ENCODE assay signal across 10 cellular contexts in genomic region chr2:36404312-36404711, GRCh38. TPM values are rescaled to one million over a fixed set of nuclear protein-coding genes. Genes with fewer than 3 reads are reported as not detected.
DNase-seq lines count a peak whose midpoint lies in the region; ATAC-seq and TF ChIP-seq lines count a peak whose summit lies in the region.
"Had no signal": no experiment of that assay in that cellular context is flagged by ENCODE, and none has a peak within 500 bp of the region (broad histone marks: within the 10 kb centered on the region; RNA-seq: fewer than 3 reads in every experiment).

No MANE protein-coding gene starts in this region.

- peak overlapping the region; percentile 28 for H2BK5ac ChIP-seq in IMR-90 (ENCODE audit: low read depth, low read length, poor library complexity, severe bottlenecking)

- H2AFZ ChIP-seq in IMR-90 (replicated peaks; ENCODE audit: low read length, poor library complexity) = no peak overlapping the region

- no peak overlapping the region for H4K5ac ChIP-seq in IMR-90 (ENCODE audit: low read depth, low read length)

- H3K4me1 ChIP-seq in IMR-90 (ENCODE audit: control insufficient read depth, insufficient read depth, low read length) = peaks cover 34% of the 10 kb centered on the region

- POLR2A ChIA-PET in IMR-90 (lab: Charles Lee; ENCODE audit: unreplicated experiment) = interaction anchor here (0.7 kb wide), 1 partner anchor 9 kb away, joined by 3 read pairs; no protein-coding TSS in a partner anchor

- H2BK15ac ChIP-seq in IMR-90 (ENCODE audit: low read depth, low read length) = no peak overlapping the region

- H3K27ac ChIP-seq in IMR-90 (ENCODE audit: insufficient read depth, low read length) = no peak overlapping the region
- H3K27ac ChIP-seq: pancreas had no signal

- H2AK9ac ChIP-seq in IMR-90 (replicated peaks; ENCODE audit: low read depth, low read length, poor library complexity) = no peak overlapping the region

- H3K4me3 ChIP-seq in IMR-90 (ENCODE audit: insufficient read depth, low read depth, low read length) = no peak overlapping the region
- H3K4me3 ChIP-seq: pancreas had no signal

- H4K8ac ChIP-seq in IMR-90 (ENCODE audit: low read depth in 2 of 2, low read length in 2 of 2) = no peak overlapping the region

- no peaks in the 10 kb centered on the region for H3K9me3 Mint-ChIP-seq in type B pancreatic cell
- H3K9me3 Mint-ChIP-seq: activated CD4-positive, alpha-beta T cell treated with anti-CD3 and anti-CD28 coated beads, Interleukin-2, amount 10 ng/mL, durations not matched to agents 7 days and 5 days had no signal

- no peak overlapping the region for H3K4me3 Mint-ChIP-seq in type B pancreatic cell
- H3K4me3 Mint-ChIP-seq: activated CD4-positive, alpha-beta T cell treated with anti-CD3 and anti-CD28 coated beads, Interleukin-2, amount 10 ng/mL, durations not matched to agents 7 days and 5 days had no signal

- no peak overlapping the region for H2BK120ac ChIP-seq in IMR-90 (ENCODE audit: low read depth, low read length)

- no peak overlapping the region for H3K4ac ChIP-seq in IMR-90 (ENCODE audit: low read depth, low read length)

- BruUV-seq in IMR-90 (replicated peaks; lab: Mats Ljungman, UMichigan) = no TSS peak

- intact Hi-C loops in IMR-90 (cut with micrococcal nuclease) = no loop called here

- H3K36me3 Mint-ChIP-seq in type B pancreatic cell = no peaks in the 10 kb centered on the region

- H3K36me3 ChIP-seq in IMR-90 (ENCODE audit: control insufficient read depth, insufficient read depth, low read length) = peaks cover 9% of the 10 kb centered on the region
- H3K36me3 ChIP-seq: pancreas had no signal

- H3K4me1 Mint-ChIP-seq in type B pancreatic cell (ENCODE audit: unreplicated experiment) = peaks cover 18% of the 10 kb centered on the region
- H3K4me1 Mint-ChIP-seq: activated CD4-positive, alpha-beta T cell treated with anti-CD3 and anti-CD28 coated beads, Interleukin-2, amount 10 ng/mL, durations not matched to agents 7 days and 5 days had no signal

- no peak for TF ChIP-seq POLR2A in IMR-90 (IDR thresholded peaks at IDR 0.05; ENCODE audit: low read depth, low read length)

- no peaks in the 10 kb centered on the region for H3K27me3 ChIP-seq in IMR-90 (ENCODE audit: control insufficient read depth, insufficient read depth, low read length)
- H3K27me3 ChIP-seq: pancreas had no signal

- no peak for TF ChIP-seq RAD21 in IMR-90 (IDR thresholded peaks at IDR 0.05; ENCODE audit: low read length)

- no peaks in the 10 kb centered on the region for H3K27me3 Mint-ChIP-seq in type B pancreatic cell

- dilution Hi-C loops in IMR-90 (cut with HindIII; ENCODE audit: low sequenced_read_pairs, unreplicated experiment) = no loop called here

- H3K27ac Mint-ChIP-seq in type B pancreatic cell = no peak overlapping the region
- H3K27ac Mint-ChIP-seq: activated CD4-positive, alpha-beta T cell treated with anti-CD3 and anti-CD28 coated beads, Interleukin-2, amount 10 ng/mL, durations not matched to agents 7 days and 5 days had no signal

- peak; percentile 79 for DNase-seq in A172 (ENCODE audit: low spot score)
- DNase-seq in IMR-90 = no peak
- DNase-seq in dermis blood vessel endothelial cell = peak; percentile 53
- no peak for DNase-seq in DMS79 (lab: John Stamatoyannopoulos, UW)
- DNase-seq in ecto neural progenitor cell (ENCODE audit: low spot score) = no peak
- DNase-seq in iPS-NIHi11 (ENCODE audit: low spot score) = no peak
- no peak for DNase-seq in type B pancreatic cell (ENCODE audit: extremely low spot score, unreplicated experiment)
- DNase-seq: activated CD4-positive, alpha-beta T cell treated with anti-CD3 and anti-CD28 coated beads, Interleukin-2, amount 10 ng/mL, durations not matched to agents 7 days and 5 days; pancreas had no signal

- in situ Hi-C loops in IMR-90 (cut with MboI; ENCODE audit: low sequenced_read_pairs) = no loop called here

- no peak overlapping the region for H3K4me2 ChIP-seq in IMR-90 (ENCODE audit: low read depth, low read length)

- H3K56ac ChIP-seq in IMR-90 (ENCODE audit: extremely low read depth, insufficient read depth, low read length) = no peak overlapping the region

- H3K9ac ChIP-seq in IMR-90 (ENCODE audit: low read depth, low read length) = no peak overlapping the region

- H2AK5ac ChIP-seq in IMR-90 (ENCODE audit: low read depth, low read length) = no peak overlapping the region

- peaks cover 33% of the 10 kb centered on the region for H3K9me1 ChIP-seq in IMR-90 (ENCODE audit: insufficient read depth, low read length)

- CTCF ChIA-PET in IMR-90 (lab: Yijun Ruan, JAX) = no interaction called here

- no peak overlapping the region for H3K14ac ChIP-seq in IMR-90 (replicated peaks; ENCODE audit: low read depth, low read length)

- TF ChIP-seq CTCF in IMR-90 (conservative IDR thresholded peaks at IDR 0.05; ENCODE audit: low read depth, low read length) (no peak), type B pancreatic cell (conservative IDR thresholded peaks at IDR 0.05) (no peak)

- no peaks in the 10 kb centered on the region for H3K9me3 ChIP-seq in IMR-90 (ENCODE audit: control insufficient read depth, insufficient read depth, low read length)
- H3K9me3 ChIP-seq: pancreas had no signal

- no peak overlapping the region for H2BK20ac ChIP-seq in IMR-90 (ENCODE audit: low read depth, low read length)

- WGBS in IMR-90 (ENCODE audit: extremely low coverage in 2 of 2, insufficient read length in 1 of 2), 2 experiments = no CpG with 5 or more reads among the region's 3 CpGs

- H4K91ac ChIP-seq in IMR-90 (ENCODE audit: insufficient read depth, low read depth, low read length) = no peak overlapping the region

- H4K20me1 ChIP-seq in IMR-90 (ENCODE audit: insufficient read depth, low read length) = peaks cover 88% of the 10 kb centered on the region

- H3K23ac ChIP-seq in IMR-90 (ENCODE audit: low read depth, low read length) = no peak overlapping the region

- H3K18ac ChIP-seq in IMR-90 (ENCODE audit: low read depth, low read length) = no peak overlapping the region

- peak; percentile 8 for ATAC-seq in GM21360 (IDR thresholded peaks at IDR 0.05; ENCODE audit: unreplicated experiment)
- ATAC-seq in IMR-90 (ENCODE audit: low read depth) = no peak

- H3K79me1 ChIP-seq in IMR-90 (ENCODE audit: low read depth in 1 of 2, low read length in 2 of 2) = peaks cover 22 to 72% of the 10 kb centered on the region in 2 experiments

TF ChIP-seq in IMR-90, 13 proteins besides CTCF, POLR2A, EP300 and RAD21:
- TF ChIP-seq MAFK (IDR thresholded peaks at IDR 0.05; ENCODE audit: low read depth, low read length) = no peak
- peak; percentile 41; the same call in 1 of the 2 replicates for TF ChIP-seq BHLHE40 (IDR thresholded peaks at IDR 0.05; ENCODE audit: low read depth, low read length)
- TF ChIP-seq, protein P1, sequence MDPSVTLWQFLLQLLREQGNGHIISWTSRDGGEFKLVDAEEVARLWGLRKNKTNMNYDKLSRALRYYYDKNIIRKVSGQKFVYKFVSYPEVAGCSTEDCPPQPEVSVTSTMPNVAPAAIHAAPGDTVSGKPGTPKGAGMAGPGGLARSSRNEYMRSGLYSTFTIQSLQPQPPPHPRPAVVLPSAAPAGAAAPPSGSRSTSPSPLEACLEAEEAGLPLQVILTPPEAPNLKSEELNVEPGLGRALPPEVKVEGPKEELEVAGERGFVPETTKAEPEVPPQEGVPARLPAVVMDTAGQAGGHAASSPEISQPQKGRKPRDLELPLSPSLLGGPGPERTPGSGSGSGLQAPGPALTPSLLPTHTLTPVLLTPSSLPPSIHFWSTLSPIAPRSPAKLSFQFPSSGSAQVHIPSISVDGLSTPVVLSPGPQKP (IDR thresholded peaks at IDR 0.05; ENCODE audit: borderline replicate concordance, low read depth, low read length) = no peak

RNA-seq across cellular contexts. Expression of gene CRIM1, which starts 48.7 kb away (rescaled TPM):
- total RNA-seq in A172 (2014; rRNA removed; shearing (Covaris generic)) = 395 and 406 TPM in 2 replicates
- total RNA-seq in IMR-90 (2012; rRNA removed) = 436 and 490 TPM in 2 replicates
- 285 and 316 TPM in 2 replicates for polyA plus RNA-seq in IMR-90 (2012; rRNA removed)
- 203 and 263 TPM in 2 replicates for polyA plus RNA-seq in IMR-90 (2012; cell fraction: cytosol; rRNA removed)
- 109 and 133 TPM in 2 replicates for polyA plus RNA-seq in IMR-90 (2012; cell fraction: nucleus; rRNA removed; ENCODE audit: low replicate concordance)
- total RNA-seq in dermis blood vessel endothelial cell = 765 and 891 TPM in 2 replicates
- total RNA-seq in type B pancreatic cell (ENCODE audit: low replicate concordance) = 24.4 and 30.3 TPM in 2 replicates

Comparison
In these comparisons a context has a peak if more than half of its experiments do, and no peak if none do; other contexts are left out.
1. DNase-seq: peak in A172 (single experiment) and dermis blood vessel endothelial cell (single experiment); none in IMR-90 (single experiment), DMS79 (single experiment), ecto neural progenitor cell (single experiment), iPS-NIHi11 (single experiment) and type B pancreatic cell (single experiment).
2. RNA of gene CRIM1, which starts 48.7 kb away (total RNA-seq): 765 to 891 TPM in dermis blood vessel endothelial cell, 436 to 490 TPM in IMR-90 and 395 to 406 TPM in A172; 24.4 to 30.3 TPM in type B pancreatic cell; every median in the first group is over 10 times any median in the second.